18 cellular contexts compared by ENCODE assay signal in genomic region chr12:19404232-19404880, GRCh38. TPM values are rescaled to one million over a fixed set of nuclear protein-coding genes. Genes with fewer than 3 reads are reported as not detected.
A peak's percentile ranks its signal among the peaks of the same experiment; 100 is the strongest.
DNase-seq lines count a peak whose midpoint lies in the region; ATAC-seq and TF ChIP-seq lines count a peak whose summit lies in the region.
"Had no signal": no experiment of that assay in that cellular context is flagged by ENCODE, and none has a peak within 500 bp of the region (broad histone marks: within the 10 kb centered on the region; RNA-seq: fewer than 3 reads in every experiment).

No MANE protein-coding gene starts in this region.

- peaks cover 8% of the 10 kb centered on the region for H3K9me3 Mint-ChIP-seq in activated CD4-positive, alpha-beta memory T cell treated with anti-CD3 and anti-CD28 coated beads, Interleukin-2, amount 10 ng/mL, durations not matched to agents 7 days and 5 days
- peaks cover 4 to 7% of the 10 kb centered on the region in 2 donors for H3K9me3 Mint-ChIP-seq in effector memory CD8-positive, alpha-beta T cell
- peaks cover 2% of the 10 kb centered on the region for H3K9me3 Mint-ChIP-seq in stimulated activated effector memory CD8-positive, alpha-beta T cell treated with anti-CD3 and anti-CD28 coated beads, Interleukin-12 subunit alpha, Interleukin-12 subunit beta, amount 100 ng/mL, for 72 hours
- H3K9me3 Mint-ChIP-seq in CD14-positive monocyte: peaks cover 5 to 28% (median 18%) of the 10 kb centered on the region in 7 donors

- DNase-seq in activated CD8-positive, alpha-beta memory T cell treated with anti-CD3 and anti-CD28 coated beads for 24 hours: peak; percentile 66
- no peak for DNase-seq in activated CD8-positive, alpha-beta memory T cell treated with anti-CD3 and anti-CD28 coated beads, Interleukin-2, amount 50 U/mL, for 4 hours
- DNase-seq in activated CD4-positive, alpha-beta memory T cell treated with anti-CD3 and anti-CD28 coated beads, Interleukin-2, amount 10 ng/mL, durations not matched to agents 7 days and 5 days: peak; percentile 18
- peak; percentile 19 to 40 (median 33) for DNase-seq in effector memory CD8-positive, alpha-beta T cell
- DNase-seq in stimulated activated effector memory CD8-positive, alpha-beta T cell treated with anti-CD3 and anti-CD28 coated beads, Interleukin-12 subunit alpha, Interleukin-12 subunit beta, amount 100 ng/mL, for 72 hours (ENCODE audit: low spot score in 2 of 2): peak; percentile 7 to 59
- DNase-seq in heart left ventricle: no peak
- no peak for DNase-seq in CD14-positive monocyte (ENCODE audit: low spot score)
- DNase-seq: anterior cingulate cortex; NCI-H1048; NCI-H2081 treated with DMSO at 0.1 percent for 48 hours; NCI-H526; PC-9; stimulated activated naive B cell treated with anti-CD40 and anti-IgM and Interleukin-4, amounts not matched to agents 10 μg/mL and 1 μg/mL and 100 μg/mL, for 72 hours had no signal

- peaks cover 6% of the 10 kb centered on the region for H3K36me3 Mint-ChIP-seq in activated CD4-positive, alpha-beta memory T cell treated with anti-CD3 and anti-CD28 coated beads, Interleukin-2, amount 10 ng/mL, durations not matched to agents 7 days and 5 days (ENCODE audit: low read depth)
- peaks cover 3% of the 10 kb centered on the region for H3K36me3 Mint-ChIP-seq in effector memory CD8-positive, alpha-beta T cell (ENCODE audit: insufficient read depth)
- no peaks in the 10 kb centered on the region for H3K36me3 Mint-ChIP-seq in stimulated activated effector memory CD8-positive, alpha-beta T cell treated with anti-CD3 and anti-CD28 coated beads, Interleukin-12 subunit alpha, Interleukin-12 subunit beta, amount 100 ng/mL, for 72 hours
- H3K36me3 Mint-ChIP-seq in CD14-positive monocyte: no peaks in the 10 kb centered on the region

- POLR2A ChIA-PET in activated CD4-positive, alpha-beta memory T cell treated with anti-CD3 and anti-CD28 coated beads, Interleukin-2, amount 10 ng/mL, durations not matched to agents 7 days and 5 days (lab: Charles Lee): no interaction called here

- intact Hi-C loops in heart left ventricle (cut with DNase I): no loop called here
- intact Hi-C loops in CD14-positive monocyte (cut with micrococcal nuclease): no loop called here

- no peak for TF ChIP-seq POLR2A in heart left ventricle (IDR thresholded peaks at IDR 0.05)

- H3K27ac ChIP-seq in heart left ventricle: no peak overlapping the region
- H3K27ac ChIP-seq: parathyroid adenoma, PC-9, SK-N-MC had no signal

- no peaks in the 10 kb centered on the region for H3K27me3 Mint-ChIP-seq in activated CD4-positive, alpha-beta memory T cell treated with anti-CD3 and anti-CD28 coated beads, Interleukin-2, amount 10 ng/mL, durations not matched to agents 7 days and 5 days
- H3K27me3 Mint-ChIP-seq in effector memory CD8-positive, alpha-beta T cell: no peaks in the 10 kb centered on the region
- H3K27me3 Mint-ChIP-seq in CD14-positive monocyte (ENCODE audit: low read depth in 3 of 3): peaks cover 0 to 2% (median 0%) of the 10 kb centered on the region in 3 donors

- no peak overlapping the region for H3K4me3 Mint-ChIP-seq in activated CD4-positive, alpha-beta memory T cell treated with anti-CD3 and anti-CD28 coated beads, Interleukin-2, amount 10 ng/mL, durations not matched to agents 7 days and 5 days
- H3K4me3 Mint-ChIP-seq in effector memory CD8-positive, alpha-beta T cell: peak overlapping the region; percentile 69 to 77
- peak overlapping the region; percentile 53 for H3K4me3 Mint-ChIP-seq in stimulated activated effector memory CD8-positive, alpha-beta T cell treated with anti-CD3 and anti-CD28 coated beads, Interleukin-12 subunit alpha, Interleukin-12 subunit beta, amount 100 ng/mL, for 72 hours
- H3K4me3 Mint-ChIP-seq in CD14-positive monocyte: no peak overlapping the region
- H3K4me3 Mint-ChIP-seq: stimulated activated naive B cell treated with anti-CD40 and anti-IgM and Interleukin-4, amounts not matched to agents 10 μg/mL and 1 μg/mL and 100 μg/mL, for 72 hours had no signal

- H3K4me3 ChIP-seq in heart left ventricle: no peak overlapping the region
- H3K4me3 ChIP-seq: A549, PC-9, SK-N-MC had no signal

- no peak for TF ChIP-seq CTCF in heart left ventricle (IDR thresholded peaks at IDR 0.05)
- TF ChIP-seq CTCF in CD14-positive monocyte (IDR thresholded peaks at IDR 0.05): no peak

- CTCF ChIA-PET in activated CD4-positive, alpha-beta memory T cell treated with anti-CD3 and anti-CD28 coated beads, Interleukin-2, amount 10 ng/mL, durations not matched to agents 7 days and 5 days (lab: Charles Lee): no interaction called here

- no peaks in the 10 kb centered on the region for H3K9me3 ChIP-seq in heart left ventricle
- H3K9me3 ChIP-seq: A549 had no signal

- no peaks in the 10 kb centered on the region for H3K27me3 ChIP-seq in heart left ventricle

- 92 to 96% (median 94%) methylated on average over 16 of the region's 16 CpGs for WGBS in heart left ventricle, 4 donors

- H3K4me1 Mint-ChIP-seq in activated CD4-positive, alpha-beta memory T cell treated with anti-CD3 and anti-CD28 coated beads, Interleukin-2, amount 10 ng/mL, durations not matched to agents 7 days and 5 days: peaks cover 13% of the 10 kb centered on the region
- H3K4me1 Mint-ChIP-seq in effector memory CD8-positive, alpha-beta T cell (ENCODE audit: low read depth in 2 of 2): peaks cover 16 to 21% of the 10 kb centered on the region in 2 donors
- H3K4me1 Mint-ChIP-seq in stimulated activated effector memory CD8-positive, alpha-beta T cell treated with anti-CD3 and anti-CD28 coated beads, Interleukin-12 subunit alpha, Interleukin-12 subunit beta, amount 100 ng/mL, for 72 hours: peaks cover 16% of the 10 kb centered on the region
- H3K4me1 Mint-ChIP-seq in CD14-positive monocyte: no peaks in the 10 kb centered on the region
- H3K4me1 Mint-ChIP-seq: stimulated activated naive B cell treated with anti-CD40 and anti-IgM and Interleukin-4, amounts not matched to agents 10 μg/mL and 1 μg/mL and 100 μg/mL, for 72 hours had no signal

- H3K27ac Mint-ChIP-seq in activated CD4-positive, alpha-beta memory T cell treated with anti-CD3 and anti-CD28 coated beads, Interleukin-2, amount 10 ng/mL, durations not matched to agents 7 days and 5 days: peak overlapping the region; percentile 78
- peak overlapping the region; percentile 75 to 90 for H3K27ac Mint-ChIP-seq in effector memory CD8-positive, alpha-beta T cell
- peak overlapping the region; percentile 93 for H3K27ac Mint-ChIP-seq in stimulated activated effector memory CD8-positive, alpha-beta T cell treated with anti-CD3 and anti-CD28 coated beads, Interleukin-12 subunit alpha, Interleukin-12 subunit beta, amount 100 ng/mL, for 72 hours
- H3K27ac Mint-ChIP-seq in CD14-positive monocyte: no peak overlapping the region
- H3K27ac Mint-ChIP-seq: stimulated activated naive B cell treated with anti-CD40 and anti-IgM and Interleukin-4, amounts not matched to agents 10 μg/mL and 1 μg/mL and 100 μg/mL, for 72 hours had no signal

- no peaks in the 10 kb centered on the region for H3K36me3 ChIP-seq in heart left ventricle

- peak; percentile 98 for ATAC-seq in effector memory CD8-positive, alpha-beta T cell (replicated peaks)
- peak; percentile 88 for ATAC-seq in stimulated activated effector memory CD8-positive, alpha-beta T cell treated with anti-CD3 and anti-CD28 coated beads, Interleukin-12 subunit alpha, Interleukin-12 subunit beta, amount 100 ng/mL, for 72 hours
- ATAC-seq in heart left ventricle: no peak
- ATAC-seq in GM21526 (IDR thresholded peaks at IDR 0.05; ENCODE audit: low FRiP score, unreplicated experiment): no peak
- ATAC-seq: A549; left lobe of liver; stimulated activated naive B cell treated with anti-CD40 and anti-IgM and Interleukin-4, amounts not matched to agents 10 μg/mL and 1 μg/mL and 100 μg/mL, for 72 hours had no signal

- peaks cover 0 to 11% (median 4%) of the 10 kb centered on the region in 12 donors for H3K4me1 ChIP-seq in heart left ventricle
- H3K4me1 ChIP-seq: A549, parathyroid adenoma had no signal

RNA-seq across cellular contexts. Expression of gene AEBP2, which starts 34.9 kb away (rescaled TPM):
- 10 to 100 TPM; 48.8 to 50.6 TPM for total RNA-seq in activated CD4-positive, alpha-beta memory T cell treated with anti-CD3 and anti-CD28 coated beads, Interleukin-2, amount 10 ng/mL, durations not matched to agents 7 days and 5 days
- total RNA-seq in heart left ventricle: 10 to 100 TPM; 13.1 to 36.5 (median 24.7) TPM
- polyA plus RNA-seq in heart left ventricle (10 to 100 TPM in 1 of 2 donors, 1 to 10 TPM in 1; 7.6 to 11.7 TPM), CD14-positive monocyte (1 to 10 TPM; 3.0 to 4.4 TPM)

Comparison
In these comparisons a context has a peak if more than half of its experiments do, and no peak if none do; other contexts are left out.
1. DNase-seq: peak in activated CD8-positive, alpha-beta memory T cell treated with anti-CD3 and anti-CD28 coated beads for 24 hours (single experiment), activated CD4-positive, alpha-beta memory T cell treated with anti-CD3 and anti-CD28 coated beads, Interleukin-2, amount 10 ng/mL, durations not matched to agents 7 days and 5 days (single experiment), effector memory CD8-positive, alpha-beta T cell (3 of 3) and stimulated activated effector memory CD8-positive, alpha-beta T cell treated with anti-CD3 and anti-CD28 coated beads, Interleukin-12 subunit alpha, Interleukin-12 subunit beta, amount 100 ng/mL, for 72 hours (2 of 2); none in activated CD8-positive, alpha-beta memory T cell treated with anti-CD3 and anti-CD28 coated beads, Interleukin-2, amount 50 U/mL, for 4 hours (single experiment), heart left ventricle (0 of 5) and CD14-positive monocyte (single experiment).
2. H3K27ac Mint-ChIP-seq: peak in activated CD4-positive, alpha-beta memory T cell treated with anti-CD3 and anti-CD28 coated beads, Interleukin-2, amount 10 ng/mL, durations not matched to agents 7 days and 5 days (single experiment), effector memory CD8-positive, alpha-beta T cell (2 of 2) and stimulated activated effector memory CD8-positive, alpha-beta T cell treated with anti-CD3 and anti-CD28 coated beads, Interleukin-12 subunit alpha, Interleukin-12 subunit beta, amount 100 ng/mL, for 72 hours (single experiment); none in CD14-positive monocyte (0 of 7).
3. H3K4me3 Mint-ChIP-seq: peak in effector memory CD8-positive, alpha-beta T cell (2 of 2) and stimulated activated effector memory CD8-positive, alpha-beta T cell treated with anti-CD3 and anti-CD28 coated beads, Interleukin-12 subunit alpha, Interleukin-12 subunit beta, amount 100 ng/mL, for 72 hours (single experiment); none in activated CD4-positive, alpha-beta memory T cell treated with anti-CD3 and anti-CD28 coated beads, Interleukin-2, amount 10 ng/mL, durations not matched to agents 7 days and 5 days (single experiment) and CD14-positive monocyte (0 of 2).
4. ATAC-seq: peak in effector memory CD8-positive, alpha-beta T cell (single experiment) and stimulated activated effector memory CD8-positive, alpha-beta T cell treated with anti-CD3 and anti-CD28 coated beads, Interleukin-12 subunit alpha, Interleukin-12 subunit beta, amount 100 ng/mL, for 72 hours (single experiment); none in heart left ventricle (0 of 4) and GM21526 (single experiment).